ENCODE assay signal across 20 cellular contexts in genomic region chr5:8875722-8876121, GRCh38.
DNase-seq lines count a peak whose midpoint lies in the region; ATAC-seq, FAIRE-seq and TF ChIP-seq lines count a peak whose summit lies in the region.
"Had no signal": no experiment of that assay in that cellular context is flagged by ENCODE, and none has a peak within 500 bp of the region (broad histone marks: within the 10 kb centered on the region; RNA-seq: fewer than 3 reads in every experiment).

No MANE protein-coding gene starts in this region.

- no peaks in the 10 kb centered on the region for H3K27me3 Mint-ChIP-seq in GM23338 (ENCODE audit: insufficient read depth, low read depth, poor library complexity)
- H3K27me3 Mint-ChIP-seq in neural progenitor cell (ENCODE audit: insufficient read depth, low read depth) = peaks cover 2% of the 10 kb centered on the region
- H3K27me3 Mint-ChIP-seq: B cell; CD4-positive, CD25-positive, alpha-beta regulatory T cell had no signal

- no peak for ATAC-seq in GM23338
- ATAC-seq in K562 = no peak
- no peak for ATAC-seq in HG03520 (IDR thresholded peaks at IDR 0.05; ENCODE audit: unreplicated experiment)
- no peak for ATAC-seq in GM19395 (IDR thresholded peaks at IDR 0.05; ENCODE audit: unreplicated experiment)
- ATAC-seq: CD8-positive, alpha-beta T cell had no signal

- no TSS peak for BruUV-seq in K562 (replicated peaks; lab: Mats Ljungman, UMichigan)

- H3K4me1 ChIP-seq in GM23338 (ENCODE audit: insufficient read depth) (peaks cover 24% of the 10 kb centered on the region), K562 (replicated peaks in 1 of 2; ENCODE audit: control insufficient read depth in 2 of 2, insufficient read depth in 2 of 2, low read length in 2 of 2) (no peaks in the 10 kb centered on the region), neural progenitor cell (peaks cover 8% of the 10 kb centered on the region)
- H3K4me1 ChIP-seq: BLaER1, Caco-2, HAP-1 had no signal

- TF ChIP-seq CTCF in GM23338 (conservative IDR thresholded peaks at IDR 0.05; ENCODE audit: low read depth in 2 of 2) (no peak), K562 (IDR thresholded peaks at IDR 0.05 in 2 of 3, conservative IDR thresholded peaks at IDR 0.05 in 1 of 3; ENCODE audit: insufficient read depth in 2 of 3, low read depth in 1 of 3, low read length in 3 of 3) (no peak), neural progenitor cell (IDR thresholded peaks at IDR 0.05) (no peak)

- H3K27ac ChIP-seq in GM23338 (ENCODE audit: low read depth) (no peak overlapping the region), K562 (ENCODE audit: extremely low read depth, low read depth, low read length) (no peak overlapping the region), neural progenitor cell (no peak overlapping the region)
- H3K27ac ChIP-seq: BLaER1, C4-2B, GM23248 had no signal

- H3K9ac ChIP-seq in K562 (ENCODE audit: insufficient read depth in 1 of 2, low read depth in 2 of 2, low read length in 2 of 2) = no peak overlapping the region
- H3K9ac ChIP-seq in neural progenitor cell = no peak overlapping the region
- H3K9ac ChIP-seq: BLaER1, GM23248 had no signal

- CTCF ChIA-PET in K562 (lab: Yijun Ruan, JAX; ENCODE audit: low intra/inter-chr PET ratio) = no interaction called here

- H3K27me3 ChIP-seq in GM23338 (ENCODE audit: insufficient read depth) (no peaks in the 10 kb centered on the region), K562 (ENCODE audit: control insufficient read depth in 2 of 2, insufficient read depth in 2 of 2, low read length in 2 of 2) (no peaks in the 10 kb centered on the region), neural progenitor cell (no peaks in the 10 kb centered on the region)
- H3K27me3 ChIP-seq: BLaER1 had no signal

- H3K4me2 ChIP-seq in GM23338 (peak overlapping the region; percentile 29), K562 (ENCODE audit: insufficient read depth, low read length) (no peak overlapping the region), neural progenitor cell (no peak overlapping the region)
- H3K4me2 ChIP-seq: BLaER1 had no signal

- H3K36me3 ChIP-seq in GM23338 (ENCODE audit: insufficient read depth) (no peaks in the 10 kb centered on the region), K562 (ENCODE audit: control insufficient read depth, insufficient read depth, low read length) (no peaks in the 10 kb centered on the region), neural progenitor cell (no peaks in the 10 kb centered on the region)
- H3K36me3 ChIP-seq: BLaER1, HAP-1 had no signal

- H2AFZ ChIP-seq in GM23338 = peak overlapping the region; percentile 61
- H2AFZ ChIP-seq in K562 (ENCODE audit: low read depth, low read length) = no peak overlapping the region
- H2AFZ ChIP-seq in neural progenitor cell (replicated peaks) = peak overlapping the region; percentile 5
- H2AFZ ChIP-seq: GM23248 had no signal

- no peaks in the 10 kb centered on the region for H3K36me3 Mint-ChIP-seq in GM23338 (ENCODE audit: low read depth)
- H3K36me3 Mint-ChIP-seq in neural progenitor cell = no peaks in the 10 kb centered on the region
- H3K36me3 Mint-ChIP-seq: CD4-positive, CD25-positive, alpha-beta regulatory T cell; CD8-positive, alpha-beta T cell had no signal

- DNase-seq in GM23338 (ENCODE audit: low spot score) (no peak), K562 (ENCODE audit: extremely low read depth in 1 of 4, low spot score in 3 of 4) (no peak), neural progenitor cell (ENCODE audit: low spot score) (no peak), Ammon's horn (ENCODE audit: low spot score) (no peak)
- DNase-seq: Caco-2; CD4-positive, CD25-positive, alpha-beta regulatory T cell; CD8-positive, alpha-beta T cell; DMS153; EL; GF-D8; GM23248 had no signal

- intact Hi-C loops in K562 (cut with micrococcal nuclease) = no loop called here

- no peak for FAIRE-seq in K562 (lab: Jason Lieb, UNC)
- FAIRE-seq: GM12891, GM18507, H54 had no signal

- H3K4me1 Mint-ChIP-seq in GM23338 = peaks cover 21% of the 10 kb centered on the region
- H3K4me1 Mint-ChIP-seq in neural progenitor cell = no peaks in the 10 kb centered on the region
- H3K4me1 Mint-ChIP-seq: B cell; CD4-positive, CD25-positive, alpha-beta regulatory T cell had no signal

- peaks cover 22% of the 10 kb centered on the region; the same call in 1 of the 2 replicates for H3K9me2 ChIP-seq in GM23338 (ENCODE audit: insufficient read depth)

- H3F3A ChIP-seq in GM23338 (replicated peaks; ENCODE audit: low read depth) (no peaks in the 10 kb centered on the region), neural progenitor cell (ENCODE audit: low read depth) (no peaks in the 10 kb centered on the region)

- TF ChIP-seq POLR2A in K562 (conservative IDR thresholded peaks at IDR 0.05) = no peak

- no peaks in the 10 kb centered on the region for H3K9me1 ChIP-seq in K562 (ENCODE audit: control insufficient read depth, insufficient read depth, low read length)

- H3K9me3 Mint-ChIP-seq in GM23338 (peaks cover 5% of the 10 kb centered on the region; the same call in 2 of the 3 replicates), neural progenitor cell (peaks cover 5% of the 10 kb centered on the region)

- in situ Hi-C loops in K562 (cut with MboI) = no loop called here

- H3K4me3 ChIP-seq in GM23338 (no peak overlapping the region), K562 (no peak overlapping the region), neural progenitor cell (no peak overlapping the region)
- H3K4me3 ChIP-seq: BLaER1, GM23248, HAP-1 had no signal

- no peak overlapping the region for H3K4me3 Mint-ChIP-seq in GM23338
- no peak overlapping the region for H3K4me3 Mint-ChIP-seq in neural progenitor cell
- H3K4me3 Mint-ChIP-seq: B cell; CD4-positive, CD25-positive, alpha-beta regulatory T cell; CD8-positive, alpha-beta T cell had no signal

- 0% methylated on average over 2 of the region's 2 CpGs for WGBS in K562 (ENCODE audit: insufficient coverage, low coverage, missing lambda C conversion rate)

- POLR2A ChIA-PET in K562 (lab: Yijun Ruan, JAX) = no interaction called here

- no peak for TF ChIP-seq RAD21 in K562 (CRISPR knock-in tag; conservative IDR thresholded peaks at IDR 0.05 in 1 of 2, IDR thresholded peaks at IDR 0.05 in 1 of 2)

- no peaks in the 10 kb centered on the region for H4K20me1 ChIP-seq in GM23338 (replicated peaks; ENCODE audit: insufficient read depth)
- H4K20me1 ChIP-seq in K562 (replicated peaks; ENCODE audit: control insufficient read depth, insufficient read depth, low read length) = no peaks in the 10 kb centered on the region
- no peaks in the 10 kb centered on the region for H4K20me1 ChIP-seq in neural progenitor cell (ENCODE audit: low read depth)
- H4K20me1 ChIP-seq: BLaER1 had no signal

- H3K79me2 ChIP-seq in GM23338 (replicated peaks; ENCODE audit: insufficient read depth) (no peaks in the 10 kb centered on the region), K562 (ENCODE audit: control insufficient read depth, insufficient read depth, low read length) (no peaks in the 10 kb centered on the region), neural progenitor cell (ENCODE audit: low read depth) (no peaks in the 10 kb centered on the region)

- H3K27ac Mint-ChIP-seq in GM23338 (peak overlapping the region; percentile 54; the same call in 1 of the 2 replicates), neural progenitor cell (no peak overlapping the region)
- H3K27ac Mint-ChIP-seq: B cell; CD4-positive, CD25-positive, alpha-beta regulatory T cell; CD8-positive, alpha-beta T cell had no signal

- TF ChIP-seq EP300 in K562 (IDR thresholded peaks at IDR 0.05; ENCODE audit: low read length) = no peak

- H3K9me3 ChIP-seq in K562 (replicated peaks; ENCODE audit: control insufficient read depth, insufficient read depth, low read depth, low read length) (no peaks in the 10 kb centered on the region), neural progenitor cell (ENCODE audit: low read depth) (no peaks in the 10 kb centered on the region)
- H3K9me3 ChIP-seq: BLaER1, Caco-2, HAP-1 had no signal

TF ChIP-seq in K562, 482 proteins besides CTCF, POLR2A, EP300 and RAD21:
- TF ChIP-seq TFE3 (CRISPR knock-in tag; IDR thresholded peaks at IDR 0.05) (peak; percentile 59; the same call in 1 of the 2 replicates), CBFA2T3 (IDR thresholded peaks at IDR 0.05) (no peak), HNRNPK (IDR thresholded peaks at IDR 0.05; ENCODE audit: low read depth, low read length, poor library complexity, severe bottlenecking) (no peak), POLR2B (IDR thresholded peaks at IDR 0.05; ENCODE audit: low read depth, partially characterized antibody) (no peak)
